In genomic region chr19:49874503-49875157, GRCh38 we compare ENCODE assay signal across 13 cellular contexts. TPM values are rescaled to one million over a fixed set of nuclear protein-coding genes. Genes with fewer than 3 reads are reported as not detected.
DNase-seq lines count a peak whose midpoint lies in the region; ATAC-seq and TF ChIP-seq lines count a peak whose summit lies in the region.
"Had no signal": no experiment of that assay in that cellular context is flagged by ENCODE, and none has a peak within 500 bp of the region (broad histone marks: within the 10 kb centered on the region; RNA-seq: fewer than 3 reads in every experiment).

No MANE protein-coding gene starts in this region.

- no peak for TF ChIP-seq CTCF in 22Rv1 (IDR thresholded peaks at IDR 0.05)
- TF ChIP-seq CTCF in WTC11 (IDR thresholded peaks at IDR 0.05) = no peak

- H3K4me3 ChIP-seq in CD8-positive, alpha-beta memory T cell (ENCODE audit: low read length) = no peak overlapping the region
- H3K4me3 ChIP-seq in iPS-20b (ENCODE audit: low read length) = no peak overlapping the region

- H3K36me3 Mint-ChIP-seq in CD8-positive, alpha-beta memory T cell = peaks cover 0 to 18% (median 4%) of the 10 kb centered on the region in 3 donors
- H3K36me3 Mint-ChIP-seq in WTC11 = peaks cover 10% of the 10 kb centered on the region
- H3K36me3 Mint-ChIP-seq in activated naive CD4-positive, alpha-beta T cell treated with anti-CD3 and anti-CD28 coated beads, Interleukin-2, amount 10 ng/mL, durations not matched to agents 7 days and 5 days = peaks cover 21% of the 10 kb centered on the region

- peaks cover 25 to 45% (median 38%) of the 10 kb centered on the region in 3 donors for H3K4me1 Mint-ChIP-seq in CD8-positive, alpha-beta memory T cell
- peaks cover 28% of the 10 kb centered on the region for H3K4me1 Mint-ChIP-seq in WTC11
- H3K4me1 Mint-ChIP-seq in activated naive CD4-positive, alpha-beta T cell treated with anti-CD3 and anti-CD28 coated beads, Interleukin-2, amount 10 ng/mL, durations not matched to agents 7 days and 5 days = peaks cover 45% of the 10 kb centered on the region

- H3K27me3 Mint-ChIP-seq in CD8-positive, alpha-beta memory T cell = peaks cover 0 to 3% of the 10 kb centered on the region in 2 donors
- H3K27me3 Mint-ChIP-seq in WTC11 (ENCODE audit: low read depth) = no peaks in the 10 kb centered on the region
- H3K27me3 Mint-ChIP-seq in activated naive CD4-positive, alpha-beta T cell treated with anti-CD3 and anti-CD28 coated beads, Interleukin-2, amount 10 ng/mL, durations not matched to agents 7 days and 5 days = no peaks in the 10 kb centered on the region

- POLR2A ChIA-PET in CD8-positive, alpha-beta memory T cell (lab: Charles Lee) = interaction anchor here (0.5 kb wide), 1 partner anchor 27 kb away, joined by 4 read pairs; no protein-coding TSS in a partner anchor
- POLR2A ChIA-PET in WTC11 (lab: Charles Lee) = no interaction called here

- DNase-seq in CD8-positive, alpha-beta memory T cell = no peak
- DNase-seq in WTC11 (ENCODE audit: low spot score) = no peak
- no peak for DNase-seq in stimulated activated CD4-positive, alpha-beta T cell treated with anti-CD3 and anti-CD28 coated beads, Interleukin-4, amount 100 ng/mL, for 4 hours
- no peak for DNase-seq in sciatic nerve (ENCODE audit: low spot score)
- DNase-seq in activated naive CD4-positive, alpha-beta T cell treated with anti-CD3 and anti-CD28 coated beads, Interleukin-2, amount 10 ng/mL, durations not matched to agents 7 days and 5 days = no peak
- DNase-seq: amniotic stem cell, COR-L47 had no signal

- H3K9me3 Mint-ChIP-seq in CD8-positive, alpha-beta memory T cell = no peaks in the 10 kb centered on the region
- no peaks in the 10 kb centered on the region for H3K9me3 Mint-ChIP-seq in WTC11
- H3K9me3 Mint-ChIP-seq in activated naive CD4-positive, alpha-beta T cell treated with anti-CD3 and anti-CD28 coated beads, Interleukin-2, amount 10 ng/mL, durations not matched to agents 7 days and 5 days = no peaks in the 10 kb centered on the region

- H3K27ac Mint-ChIP-seq in CD8-positive, alpha-beta memory T cell = peak overlapping the region in 5 of 8 donors; percentile 40 to 84 (median 61)
- H3K27ac Mint-ChIP-seq in WTC11 = peak overlapping the region; percentile 57; the same call in 1 of the 2 replicates
- H3K27ac Mint-ChIP-seq in activated naive CD4-positive, alpha-beta T cell treated with anti-CD3 and anti-CD28 coated beads, Interleukin-2, amount 10 ng/mL, durations not matched to agents 7 days and 5 days = no peak overlapping the region

- H3K27ac ChIP-seq in 22Rv1 (peak overlapping the region; percentile 97), iPS-20b (ENCODE audit: low read length) (no peak overlapping the region)
- H3K27ac ChIP-seq in CD8-positive, alpha-beta memory T cell (ENCODE audit: low read depth, low read length) = no peak overlapping the region

- peak overlapping the region; percentile 98; the same call in 1 of the 2 replicates for H3K9ac ChIP-seq in iPS-20b (ENCODE audit: low read depth, low read length)

- no peaks in the 10 kb centered on the region for H3K27me3 ChIP-seq in CD8-positive, alpha-beta memory T cell (ENCODE audit: insufficient read depth, low read length, poor library complexity, severe bottlenecking)
- no peaks in the 10 kb centered on the region for H3K27me3 ChIP-seq in iPS-20b (ENCODE audit: insufficient read depth, low read length)
- H3K27me3 ChIP-seq: uterus had no signal

- H3K4me1 ChIP-seq in CD8-positive, alpha-beta memory T cell (ENCODE audit: insufficient read depth, low read length) = peaks cover 30% of the 10 kb centered on the region
- H3K4me1 ChIP-seq in iPS-20b (ENCODE audit: insufficient read depth, low read length) = peaks cover 6% of the 10 kb centered on the region; the same call in 1 of the 2 replicates

- ATAC-seq in WTC11 (no peak), sciatic nerve (no peak), GM21526 (IDR thresholded peaks at IDR 0.05; ENCODE audit: low FRiP score, unreplicated experiment) (no peak)

- peak overlapping the region in 3 of 7 donors; percentile 20 to 78 (median 54) for H3K4me3 Mint-ChIP-seq in CD8-positive, alpha-beta memory T cell
- H3K4me3 Mint-ChIP-seq in WTC11 = no peak overlapping the region
- no peak overlapping the region for H3K4me3 Mint-ChIP-seq in activated naive CD4-positive, alpha-beta T cell treated with anti-CD3 and anti-CD28 coated beads, Interleukin-2, amount 10 ng/mL, durations not matched to agents 7 days and 5 days

- intact Hi-C loops in sciatic nerve (cut with DNase I) = no loop called here

- CTCF ChIA-PET in CD8-positive, alpha-beta memory T cell (lab: Charles Lee) = no interaction called here
- CTCF ChIA-PET in WTC11 (lab: Charles Lee) = no interaction called here
- CTCF ChIA-PET in activated naive CD4-positive, alpha-beta T cell treated with anti-CD3 and anti-CD28 coated beads, Interleukin-2, amount 10 ng/mL, durations not matched to agents 7 days and 5 days (lab: Charles Lee) = no interaction called here

- H3K36me3 ChIP-seq in CD8-positive, alpha-beta memory T cell (ENCODE audit: insufficient read depth, low read length) = no peaks in the 10 kb centered on the region
- peaks cover 17% of the 10 kb centered on the region for H3K36me3 ChIP-seq in iPS-20b (ENCODE audit: insufficient read depth, low read depth, low read length)
- H3K36me3 ChIP-seq: uterus had no signal

- no peaks in the 10 kb centered on the region for H3K9me3 ChIP-seq in CD8-positive, alpha-beta memory T cell (ENCODE audit: low read length)
- H3K9me3 ChIP-seq in iPS-20b (ENCODE audit: insufficient read depth, low read depth, low read length) = no peaks in the 10 kb centered on the region
- H3K9me3 ChIP-seq: uterus had no signal

TF ChIP-seq in WTC11, 78 proteins besides CTCF, POLR2A, EP300 and RAD21 (continues in another document):
- TF ChIP-seq NR3C1 (CRISPR knock-in tag; conservative IDR thresholded peaks at IDR 0.05; ENCODE audit: low read depth) (no peak), STAT6 (CRISPR knock-in tag; conservative IDR thresholded peaks at IDR 0.05; ENCODE audit: low read depth) (no peak), RELA (CRISPR knock-in tag; IDR thresholded peaks at IDR 0.05; ENCODE audit: borderline replicate concordance) (no peak), ZNF281 (CRISPR knock-in tag; IDR thresholded peaks at IDR 0.05) (no peak), FOXK1 (CRISPR knock-in tag; IDR thresholded peaks at IDR 0.05) (no peak), EMX1 (CRISPR knock-in tag; IDR thresholded peaks at IDR 0.05) (no peak)

RNA-seq across cellular contexts. Expression of gene AKT1S1, which starts 2.5 kb away (rescaled TPM):
- 10 to 100 TPM; 32.8 to 33.6 TPM for total RNA-seq in CD8-positive, alpha-beta memory T cell
- polyA plus RNA-seq in CD8-positive, alpha-beta memory T cell = 4.7 TPM
- total RNA-seq in WTC11 (2021) (41.9 to 47.8 TPM (median 46.5 TPM) in 3 replicates), sciatic nerve (36.6 TPM)

RNA-seq across cellular contexts. Expression of gene TBC1D17, which starts 2.9 kb away (rescaled TPM):
- total RNA-seq in CD8-positive, alpha-beta memory T cell = 10 to 100 TPM; 31.7 to 33.5 TPM
- polyA plus RNA-seq in CD8-positive, alpha-beta memory T cell = 16.8 TPM
- total RNA-seq in WTC11 (2021) (44.4 to 52.8 TPM (median 46.7 TPM) in 3 replicates), sciatic nerve (64.8 TPM)

RNA-seq across cellular contexts. Expression of gene PNKP, which starts 7.3 kb away (rescaled TPM):
- 10 to 100 TPM; 91.6 to 98.7 TPM for total RNA-seq in CD8-positive, alpha-beta memory T cell
- polyA plus RNA-seq in CD8-positive, alpha-beta memory T cell = 28.4 TPM
- total RNA-seq in WTC11 (2021) = 133 to 146 TPM (median 142 TPM) in 3 replicates
- 66.6 TPM for total RNA-seq in sciatic nerve

RNA-seq across cellular contexts. Expression of gene IL4I1, which starts 22.1 kb away (rescaled TPM):
- total RNA-seq in CD8-positive, alpha-beta memory T cell = 10 to 100 TPM; 35.6 to 39.1 TPM
- 13.1 TPM for polyA plus RNA-seq in CD8-positive, alpha-beta memory T cell
- total RNA-seq in WTC11 (2021) (0.83 to 1.4 TPM (median 0.99 TPM) in 3 replicates), sciatic nerve (4.6 TPM)
- total RNA-seq: NCI-H460, SK-MEL-5 had no signal

RNA-seq across cellular contexts. Expression of gene PTOV1, which starts 23.7 kb away (rescaled TPM):
- total RNA-seq in CD8-positive, alpha-beta memory T cell = 10 to 100 TPM; 91.9 to 93.7 TPM
- polyA plus RNA-seq in CD8-positive, alpha-beta memory T cell = 47.7 TPM
- 296 to 316 TPM (median 306 TPM) in 3 replicates for total RNA-seq in WTC11 (2021)
- 143 TPM for total RNA-seq in sciatic nerve
